25 cellular contexts compared by ENCODE assay signal in the genomic region with DNA sequence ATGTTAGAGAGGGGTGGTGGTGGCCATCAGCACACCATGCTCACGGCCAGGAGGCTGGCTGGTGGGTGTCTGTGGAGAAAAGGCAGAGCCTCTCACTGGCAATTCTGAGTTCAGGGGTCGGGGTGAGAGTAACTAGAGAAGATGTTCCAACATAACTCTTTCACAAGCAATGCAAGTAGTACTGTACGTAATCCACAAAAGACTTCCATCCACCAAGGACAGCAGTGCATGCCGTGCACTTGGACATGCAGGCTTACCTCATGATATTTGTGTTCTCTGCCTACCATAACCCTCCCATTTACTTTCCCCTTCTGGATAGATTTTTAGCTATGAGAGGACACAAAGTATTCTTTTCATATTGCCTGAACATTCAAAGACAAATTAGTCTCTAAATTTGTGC. TPM values are rescaled to one million over a fixed set of nuclear protein-coding genes. Genes with fewer than 3 reads are reported as not detected.
A peak's percentile ranks its signal among the peaks of the same experiment; 100 is the strongest.
DNase-seq lines count a peak whose midpoint lies in the region; ATAC-seq, FAIRE-seq and TF ChIP-seq lines count a peak whose summit lies in the region.
"Had no signal": no experiment of that assay in that cellular context is flagged by ENCODE, and none has a peak within 500 bp of the region (broad histone marks: within the 10 kb centered on the region; RNA-seq: fewer than 3 reads in every experiment).

No MANE protein-coding gene starts in this region.

- H3K18ac ChIP-seq in trophoblast cell (ENCODE audit: low read length): peak overlapping the region; percentile 57

- no peak overlapping the region for H2BK5ac ChIP-seq in trophoblast cell (ENCODE audit: low read depth, low read length, poor library complexity)

- H3K9ac ChIP-seq in HepG2 (ENCODE audit: insufficient read depth, low read depth, low read length): no peak overlapping the region
- no peak overlapping the region for H3K9ac ChIP-seq in trophoblast cell (ENCODE audit: low read length)
- H3K9ac ChIP-seq: BLaER1 had no signal

- TF ChIP-seq EP300 in HepG2 (IDR thresholded peaks at IDR 0.05; ENCODE audit: low read depth in 2 of 2, low read length in 2 of 2) (no peak), HepG2 (CRISPR knock-in tag; IDR thresholded peaks at IDR 0.05; ENCODE audit: borderline replicate concordance) (no peak)

- H3K4me1 Mint-ChIP-seq in endothelial cell (ENCODE audit: unreplicated experiment): peaks cover 44% of the 10 kb centered on the region
- H3K4me1 Mint-ChIP-seq: B cell; CD4-positive, CD25-positive, alpha-beta regulatory T cell had no signal

- H3K27ac Mint-ChIP-seq in endothelial cell (ENCODE audit: unreplicated experiment): peak overlapping the region; percentile 85
- H3K27ac Mint-ChIP-seq: B cell; CD4-positive, CD25-positive, alpha-beta regulatory T cell; CD8-positive, alpha-beta T cell had no signal

- H3K9me3 ChIP-seq in left ventricle myocardium inferior (replicated peaks) (no peaks in the 10 kb centered on the region), right atrium auricular region (no peaks in the 10 kb centered on the region), HepG2 (ENCODE audit: low read length) (no peaks in the 10 kb centered on the region), trophoblast cell (ENCODE audit: insufficient read depth, low read depth, low read length) (no peaks in the 10 kb centered on the region), small intestine (ENCODE audit: control insufficient read depth, low read depth) (no peaks in the 10 kb centered on the region)
- H3K9me3 ChIP-seq: BLaER1, HAP-1 had no signal

- peak overlapping the region; percentile 97 for H2BK12ac ChIP-seq in trophoblast cell (ENCODE audit: low read length)

- peaks cover 14% of the 10 kb centered on the region for H3K36me3 ChIP-seq in left ventricle myocardium inferior
- H3K36me3 ChIP-seq in right atrium auricular region: no peaks in the 10 kb centered on the region
- peaks cover 23 to 57% of the 10 kb centered on the region in 2 experiments for H3K36me3 ChIP-seq in HepG2 (replicated peaks in 1 of 2; ENCODE audit: control insufficient read depth in 1 of 2, insufficient read depth in 2 of 2, low read length in 2 of 2)
- H3K36me3 ChIP-seq in trophoblast cell (ENCODE audit: control insufficient read depth in 1 of 2, insufficient read depth in 2 of 2, low read length in 2 of 2): peaks cover 2 to 14% of the 10 kb centered on the region in 2 experiments
- H3K36me3 ChIP-seq in small intestine (ENCODE audit: control insufficient read depth in 2 of 2, insufficient read depth in 2 of 2, low read length in 2 of 2): peaks cover 0 to 2% of the 10 kb centered on the region in 2 donors
- H3K36me3 ChIP-seq: BLaER1, HAP-1 had no signal

- H3K79me1 ChIP-seq in trophoblast cell (ENCODE audit: low read length): peaks cover 10% of the 10 kb centered on the region

- no peaks in the 10 kb centered on the region for H3K27me3 ChIP-seq in left ventricle myocardium inferior (ENCODE audit: low read depth)
- H3K27me3 ChIP-seq in right atrium auricular region: no peaks in the 10 kb centered on the region
- no peaks in the 10 kb centered on the region for H3K27me3 ChIP-seq in HepG2 (ENCODE audit: control insufficient read depth in 1 of 2, insufficient read depth in 2 of 2, low read length in 2 of 2)
- no peaks in the 10 kb centered on the region for H3K27me3 ChIP-seq in trophoblast cell (ENCODE audit: insufficient read depth, low read length)
- no peaks in the 10 kb centered on the region for H3K27me3 ChIP-seq in small intestine (ENCODE audit: control insufficient read depth in 2 of 2, insufficient read depth in 2 of 2, low read length in 2 of 2)
- H3K27me3 ChIP-seq: BLaER1 had no signal

- ATAC-seq in HepG2: no peak
- ATAC-seq in stimulated activated naive CD8-positive, alpha-beta T cell treated with anti-CD3 and anti-CD28 coated beads, Interleukin-15, Interleukin-2, amounts not matched to agents 100 U/mL and 50 U/mL, for 24 hours: no peak
- no peak for ATAC-seq in GM21619 (IDR thresholded peaks at IDR 0.05; ENCODE audit: unreplicated experiment)
- ATAC-seq: CD8-positive, alpha-beta T cell had no signal

- intact Hi-C loops in left ventricle myocardium inferior (cut with micrococcal nuclease): no loop called here
- intact Hi-C loops in HepG2 (cut with micrococcal nuclease; ENCODE audit: unreplicated experiment): no loop called here

- no peak overlapping the region for H3K23ac ChIP-seq in trophoblast cell (ENCODE audit: low read length)

- H3K4me2 ChIP-seq in HepG2 (ENCODE audit: low read depth, low read length) (no peak overlapping the region), trophoblast cell (ENCODE audit: low read length) (no peak overlapping the region)
- H3K4me2 ChIP-seq: BLaER1 had no signal

- no TSS peak for BruUV-seq in HepG2 (replicated peaks; lab: Mats Ljungman, UMichigan)

- TF ChIP-seq RAD21 in HepG2 (CRISPR knock-in tag; IDR thresholded peaks at IDR 0.05): no peak

- peak overlapping the region; percentile 43 for H3K14ac ChIP-seq in trophoblast cell (ENCODE audit: low read length)

- H4K12ac ChIP-seq in trophoblast cell (ENCODE audit: low read depth, low read length): no peak overlapping the region

- H2AK5ac ChIP-seq in trophoblast cell (ENCODE audit: low read length): peak overlapping the region; percentile 69

- POLR2A ChIA-PET in HepG2 (lab: Yijun Ruan, JAX): no interaction called here

- no peaks in the 10 kb centered on the region for H4K20me1 ChIP-seq in HepG2 (ENCODE audit: insufficient read depth, low read length)
- H4K20me1 ChIP-seq: BLaER1 had no signal

- H3K4me3 Mint-ChIP-seq in endothelial cell (ENCODE audit: unreplicated experiment): no peak overlapping the region
- H3K4me3 Mint-ChIP-seq: B cell; CD4-positive, CD25-positive, alpha-beta regulatory T cell; CD8-positive, alpha-beta T cell had no signal

- H4K8ac ChIP-seq in trophoblast cell (ENCODE audit: low read depth, low read length): no peak overlapping the region

- in situ Hi-C loops in HepG2 (cut with HindIII; ENCODE audit: extremely low pct_ligation_motif_present, low pct_unique_long_range_greater_than_20kb): no loop called here

- H3K4me1 ChIP-seq in left ventricle myocardium inferior (peaks cover 14% of the 10 kb centered on the region), right atrium auricular region (peaks cover 0 to 6% of the 10 kb centered on the region in 2 donors), HepG2 (ENCODE audit: insufficient read depth, low read length) (no peaks in the 10 kb centered on the region), trophoblast cell (ENCODE audit: control insufficient read depth in 1 of 2, insufficient read depth in 2 of 2, low read length in 2 of 2) (peaks cover 6 to 19% of the 10 kb centered on the region in 2 experiments), small intestine (ENCODE audit: control insufficient read depth in 2 of 2, insufficient read depth in 1 of 2, low read depth in 1 of 2, low read length in 1 of 2) (no peaks in the 10 kb centered on the region)

- 97% methylated on average over 4 of the region's 4 CpGs for WGBS in HepG2 (ENCODE audit: low lambda C conversion rate)
- WGBS in trophoblast cell (ENCODE audit: extremely low coverage, insufficient coverage, insufficient read length): no CpG with 5 or more reads among the region's 4 CpGs
- WGBS in small intestine, 3 donors: 90 to 97% (median 93%) methylated on average over 4 of the region's 4 CpGs

- H3K79me2 ChIP-seq in HepG2 (ENCODE audit: insufficient read depth, low read length): no peaks in the 10 kb centered on the region
- H3K79me2 ChIP-seq in trophoblast cell (ENCODE audit: control insufficient read depth, insufficient read depth, low read length, poor library complexity): peaks cover 2% of the 10 kb centered on the region

- no peak for DNase-seq in left ventricle myocardium inferior
- no peak for DNase-seq in right atrium auricular region (ENCODE audit: low spot score)
- no peak for DNase-seq in endothelial cell (ENCODE audit: low spot score)
- DNase-seq in HepG2 (ENCODE audit: low spot score): no peak
- DNase-seq in trophoblast cell: no peak
- DNase-seq in stimulated activated naive CD8-positive, alpha-beta T cell treated with anti-CD3 and anti-CD28 coated beads, Interleukin-15, Interleukin-2, amounts not matched to agents 100 U/mL and 50 U/mL, for 24 hours: no peak
- DNase-seq in small intestine: no peak
- DNase-seq: CD4-positive, CD25-positive, alpha-beta regulatory T cell; CD8-positive, alpha-beta T cell; DMS 273 treated with DMSO at 0.1 percent for 48 hours; DMS53; DMS79 treated with DMSO at 0.1 percent for 48 hours; GF-D8; GOT3 had no signal

- peaks cover 45% of the 10 kb centered on the region for H3K36me3 Mint-ChIP-seq in endothelial cell (ENCODE audit: low read depth, unreplicated experiment)
- H3K36me3 Mint-ChIP-seq: CD4-positive, CD25-positive, alpha-beta regulatory T cell; CD8-positive, alpha-beta T cell had no signal

- H2AFZ ChIP-seq in HepG2 (ENCODE audit: low read length) (no peak overlapping the region), trophoblast cell (ENCODE audit: insufficient read depth, low read length, poor library complexity) (no peak overlapping the region)

- FAIRE-seq in HepG2 (lab: Jason Lieb, UNC) (no peak), small intestine (lab: Jason Lieb, UNC) (no peak)
- FAIRE-seq: D721Med, GM12891, GM18507, H54 had no signal

- TF ChIP-seq CTCF in left ventricle myocardium inferior (IDR thresholded peaks at IDR 0.05; ENCODE audit: borderline replicate concordance) (no peak), right atrium auricular region (IDR thresholded peaks at IDR 0.05) (no peak), endothelial cell (IDR thresholded peaks at IDR 0.05; ENCODE audit: unreplicated experiment) (no peak), HepG2 (CRISPR knock-in tag; IDR thresholded peaks at IDR 0.05) (no peak)

- no peak for TF ChIP-seq POLR2A in HepG2 (IDR thresholded peaks at IDR 0.05; ENCODE audit: insufficient read depth in 1 of 2, low read depth in 2 of 2, low read length in 2 of 2)

- H3K4me3 ChIP-seq in left ventricle myocardium inferior: no peak overlapping the region
- no peak overlapping the region for H3K4me3 ChIP-seq in right atrium auricular region
- no peak overlapping the region for H3K4me3 ChIP-seq in HepG2 (replicated peaks in 1 of 3; ENCODE audit: insufficient read depth in 1 of 3, low read depth in 2 of 3, low read length in 3 of 3)
- no peak overlapping the region for H3K4me3 ChIP-seq in trophoblast cell (ENCODE audit: low read depth, low read length)
- no peak overlapping the region for H3K4me3 ChIP-seq in small intestine (ENCODE audit: low read depth in 1 of 2, low read length in 2 of 2)
- H3K4me3 ChIP-seq: BLaER1, HAP-1 had no signal

- CTCF ChIA-PET in HepG2 (lab: Yijun Ruan, JAX; ENCODE audit: low intra/inter-chr PET ratio, low total read pairs): no interaction called here

- H3K4ac ChIP-seq in trophoblast cell (ENCODE audit: low read depth, low read length): no peak overlapping the region

- H2BK120ac ChIP-seq in trophoblast cell (ENCODE audit: insufficient read depth, low read length, poor library complexity): no peak overlapping the region

- H4K91ac ChIP-seq in trophoblast cell (ENCODE audit: low read depth, low read length): no peak overlapping the region

- H3K27ac ChIP-seq in left ventricle myocardium inferior (replicated peaks) (peak overlapping the region; percentile 57), right atrium auricular region (no peak overlapping the region), HepG2 (ENCODE audit: extremely low read length, insufficient read depth, low read length) (no peak overlapping the region), trophoblast cell (ENCODE audit: low read depth, low read length) (no peak overlapping the region), small intestine (ENCODE audit: low read depth in 1 of 2, low read length in 1 of 2) (no peak overlapping the region)
- H3K27ac ChIP-seq: 22Rv1, BLaER1, C4-2B had no signal

- H3K9me3 Mint-ChIP-seq in endothelial cell (ENCODE audit: unreplicated experiment): no peaks in the 10 kb centered on the region
- H3K9me3 Mint-ChIP-seq: CD8-positive, alpha-beta T cell had no signal

- peaks cover 3% of the 10 kb centered on the region for H3K27me3 Mint-ChIP-seq in endothelial cell (ENCODE audit: unreplicated experiment)

RNA-seq across cellular contexts. Expression of gene DCBLD1, which starts 51.3 kb away (rescaled TPM):
- total RNA-seq in left ventricle myocardium inferior: 5.5 TPM
- total RNA-seq in right atrium auricular region: 1 to 10 TPM; 6.3 to 7.1 TPM
- total RNA-seq in endothelial cell (ENCODE audit: unreplicated experiment): 203 TPM
- total RNA-seq in HepG2 (2016; rRNA removed; fragmentation: Illumina TruSeq; extraction: Trizol): 26.0 and 41.5 TPM in 2 replicates
- 23.2 and 25.3 TPM in 2 replicates for total RNA-seq in HepG2 (2016; cell fraction: cytosol; rRNA removed; fragmentation: Illumina TruSeq; extraction: Trizol; ENCODE audit: low read depth)
- total RNA-seq in HepG2 (2016; cell fraction: insoluble cytoplasmic fraction; rRNA removed; fragmentation: Illumina TruSeq; extraction: Trizol): 20.4 and 37.6 TPM in 2 replicates
- total RNA-seq in HepG2 (2016; cell fraction: membrane; rRNA removed; fragmentation: Illumina TruSeq; extraction: Trizol): 25.3 and 27.7 TPM in 2 replicates
- 42.3 and 54.4 TPM in 2 replicates for total RNA-seq in HepG2 (2016; cell fraction: nucleus; rRNA removed; fragmentation: Illumina TruSeq; extraction: Trizol)
- 17.5 and 23.2 TPM in 2 replicates for polyA plus RNA-seq in HepG2 (2011; rRNA removed)
- polyA plus RNA-seq in HepG2 (2011; cell fraction: cytosol; rRNA removed): 15.5 and 17.2 TPM in 2 replicates
- 27.8 and 35.0 TPM in 2 replicates for polyA plus RNA-seq in HepG2 (2011; cell fraction: nucleus; rRNA removed)
- 16.7 and 19.0 TPM in 2 replicates for polyA plus RNA-seq in HepG2 (2012)
- 6.6 TPM in 2 replicates for polyA plus RNA-seq in HepG2 (2016; cell fraction: cytosol; fragmentation: Illumina TruSeq; extraction: Trizol; ENCODE audit: low read depth)
- 17.6 TPM in 2 replicates for polyA plus RNA-seq in HepG2 (2016; cell fraction: insoluble cytoplasmic fraction; fragmentation: Illumina TruSeq; extraction: Trizol; ENCODE audit: low read depth)
- polyA plus RNA-seq in HepG2 (2016; cell fraction: membrane; fragmentation: Illumina TruSeq; extraction: Trizol; ENCODE audit: low read depth): 12.8 and 13.8 TPM in 2 replicates
- polyA plus RNA-seq in HepG2 (2016; cell fraction: nucleus; fragmentation: Illumina TruSeq; extraction: Trizol; ENCODE audit: insufficient read depth, low read depth): 82.1 and 89.2 TPM in 2 replicates
- polyA minus RNA-seq in HepG2 (2011; rRNA and poly(A)+ RNA removed; ENCODE audit: low replicate concordance): 3.6 and 20.0 TPM in 2 replicates
- polyA minus RNA-seq in HepG2 (2011; cell fraction: cytosol; rRNA and poly(A)+ RNA removed): 18.9 and 22.3 TPM in 2 replicates
- polyA minus RNA-seq in HepG2 (2011; cell fraction: nucleus; rRNA and poly(A)+ RNA removed): 44.4 and 61.2 TPM in 2 replicates
- 29.5 and 31.4 TPM in 2 replicates for polyA plus RNA-seq in trophoblast cell (2013)
- 1 to 10 TPM; 4.9 to 9.4 (median 5.9) TPM for polyA plus RNA-seq in small intestine
- total RNA-seq: G401 had no signal
